In the genomic region with DNA sequence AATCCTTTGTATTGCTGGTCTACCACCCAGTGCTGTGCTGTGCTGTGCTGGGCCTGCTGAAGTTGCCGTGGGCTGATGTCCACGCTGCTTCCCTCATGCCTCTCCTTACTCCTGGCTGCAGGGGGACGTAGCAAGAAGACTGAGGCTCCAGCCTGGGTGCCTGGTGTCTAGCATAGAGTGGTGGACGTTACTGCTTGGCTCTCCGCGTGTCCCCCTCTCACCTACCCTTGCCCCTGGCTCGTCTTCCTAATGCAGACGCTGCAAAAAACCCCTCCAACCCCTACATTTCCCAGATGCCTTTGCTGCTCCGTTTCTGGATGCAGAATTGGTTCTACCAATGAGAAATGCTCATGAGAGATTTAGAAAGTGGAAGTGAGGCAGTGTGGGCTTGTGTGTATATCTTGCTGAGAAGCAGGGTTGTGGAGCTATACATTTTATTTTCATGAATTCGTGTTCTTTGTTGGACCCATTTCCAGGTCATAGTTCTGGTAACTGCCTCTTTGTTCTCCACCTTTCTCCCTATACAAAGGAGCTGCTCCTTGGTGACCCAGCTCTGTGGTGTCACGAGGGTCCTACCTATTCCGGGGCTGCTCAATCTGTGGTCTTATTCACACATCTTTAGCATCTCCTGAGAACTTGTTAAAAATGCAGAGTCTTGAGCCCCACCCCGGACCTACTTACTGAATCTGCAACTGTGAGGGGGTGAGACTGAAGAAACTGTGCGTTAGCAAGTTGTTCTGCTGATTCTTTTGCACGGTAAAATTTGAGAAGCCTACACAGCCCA, we compare ENCODE assay signal across 13 cellular contexts. TPM values are rescaled to one million over a fixed set of nuclear protein-coding genes. Genes with fewer than 3 reads are reported as not detected.
A peak's percentile ranks its signal among the peaks of the same experiment; 100 is the strongest.
DNase-seq lines count a peak whose midpoint lies in the region.
"Had no signal": no experiment of that assay in that cellular context is flagged by ENCODE, and none has a peak within 500 bp of the region (broad histone marks: within the 10 kb centered on the region; RNA-seq: fewer than 3 reads in every experiment).

No MANE protein-coding gene starts in this region.

- peak overlapping the region; percentile 5 for H3K27ac Mint-ChIP-seq in activated naive CD4-positive, alpha-beta T cell treated with anti-CD3 and anti-CD28 coated beads for 36 hours
- peak overlapping the region; percentile 30 to 61 (median 43) for H3K27ac Mint-ChIP-seq in IgD-negative memory B cell
- H3K27ac Mint-ChIP-seq in activated naive CD8-positive, alpha-beta T cell treated with anti-CD3 and anti-CD28 coated beads for 36 hours, result peak overlapping the region; percentile 43

- no peaks in the 10 kb centered on the region for H3K27me3 Mint-ChIP-seq in activated naive CD4-positive, alpha-beta T cell treated with anti-CD3 and anti-CD28 coated beads for 36 hours (ENCODE audit: low read depth)
- H3K27me3 Mint-ChIP-seq in IgD-negative memory B cell, result no peaks in the 10 kb centered on the region
- H3K27me3 Mint-ChIP-seq in activated naive CD8-positive, alpha-beta T cell treated with anti-CD3 and anti-CD28 coated beads for 36 hours, result no peaks in the 10 kb centered on the region

- H3K9me3 Mint-ChIP-seq in activated naive CD4-positive, alpha-beta T cell treated with anti-CD3 and anti-CD28 coated beads for 36 hours, result peaks cover 8% of the 10 kb centered on the region
- H3K9me3 Mint-ChIP-seq in IgD-negative memory B cell, result peaks cover 0 to 3% (median 0%) of the 10 kb centered on the region in 3 donors
- H3K9me3 Mint-ChIP-seq in activated naive CD8-positive, alpha-beta T cell treated with anti-CD3 and anti-CD28 coated beads for 36 hours, result peaks cover 2% of the 10 kb centered on the region

- CTCF ChIA-PET in activated naive CD4-positive, alpha-beta T cell treated with anti-CD3 and anti-CD28 coated beads for 36 hours (lab: Charles Lee), result interaction anchor here (0.5 kb wide), 1 partner anchor 1041 kb away, joined by 3 read pairs; no protein-coding TSS in a partner anchor

- H3K36me3 Mint-ChIP-seq in activated naive CD4-positive, alpha-beta T cell treated with anti-CD3 and anti-CD28 coated beads for 36 hours (ENCODE audit: low read depth), result no peaks in the 10 kb centered on the region
- H3K36me3 Mint-ChIP-seq in IgD-negative memory B cell, result peaks cover 2% of the 10 kb centered on the region
- no peaks in the 10 kb centered on the region for H3K36me3 Mint-ChIP-seq in activated naive CD8-positive, alpha-beta T cell treated with anti-CD3 and anti-CD28 coated beads for 36 hours

- H3K4me1 Mint-ChIP-seq in activated naive CD4-positive, alpha-beta T cell treated with anti-CD3 and anti-CD28 coated beads for 36 hours (ENCODE audit: low read depth), result no peaks in the 10 kb centered on the region
- H3K4me1 Mint-ChIP-seq in IgD-negative memory B cell, result peaks cover 6 to 10% (median 7%) of the 10 kb centered on the region in 3 donors
- H3K4me1 Mint-ChIP-seq in activated naive CD8-positive, alpha-beta T cell treated with anti-CD3 and anti-CD28 coated beads for 36 hours, result peaks cover 4% of the 10 kb centered on the region

- H3K4me3 Mint-ChIP-seq in activated naive CD4-positive, alpha-beta T cell treated with anti-CD3 and anti-CD28 coated beads for 36 hours, result peak overlapping the region; percentile 43
- peak overlapping the region; percentile 80 to 91 (median 88) for H3K4me3 Mint-ChIP-seq in IgD-negative memory B cell
- peak overlapping the region; percentile 71 for H3K4me3 Mint-ChIP-seq in activated naive CD8-positive, alpha-beta T cell treated with anti-CD3 and anti-CD28 coated beads for 36 hours

- intact Hi-C loops in activated naive CD4-positive, alpha-beta T cell treated with anti-CD3 and anti-CD28 coated beads for 36 hours (cut with micrococcal nuclease), result no loop called here

- peak; percentile 15 for DNase-seq in activated naive CD4-positive, alpha-beta T cell treated with anti-CD3 and anti-CD28 coated beads for 36 hours
- DNase-seq in activated naive CD4-positive, alpha-beta T cell treated with anti-CD3 and anti-CD28 coated beads, Interleukin-2, amount 50 U/mL, for 16 hours, result no peak
- no peak for DNase-seq in activated naive CD8-positive, alpha-beta T cell treated with anti-CD3 and anti-CD28 coated beads for 36 hours
- DNase-seq in hepatic stellate cell (ENCODE audit: low spot score), result no peak
- no peak for DNase-seq in COLO829 (ENCODE audit: low spot score)
- DNase-seq in activated CD4-positive, CD25-positive, alpha-beta regulatory T cell treated with anti-CD3 and anti-CD28 coated beads, Interleukin-2, amount 50 U/mL, for 72 hours, result no peak
- DNase-seq: aorta; NCI-H187; stimulated activated CD4-positive, alpha-beta T cell treated with anti-CD3 and anti-CD28 coated beads, Interleukin-2, amount 100 ng/mL, for 24 hours had no signal

- peak overlapping the region; percentile 23 for H3K27ac ChIP-seq in temporal lobe (ENCODE audit: low read depth, low read length)
- H3K27ac ChIP-seq: BLaER1 had no signal

RNA-seq across cellular contexts. Expression of a gene that starts 7.9 kb away (rescaled TPM):
- total RNA-seq in activated naive CD4-positive, alpha-beta T cell treated with anti-CD3 and anti-CD28 coated beads for 36 hours, result 10 to 100 TPM; 55.7 to 57.9 TPM
- 80.7 TPM for polyA plus RNA-seq in IgD-negative memory B cell
- total RNA-seq in activated naive CD8-positive, alpha-beta T cell treated with anti-CD3 and anti-CD28 coated beads for 36 hours, result 10 to 100 TPM; 62.4 to 63.2 TPM
- total RNA-seq in temporal lobe, result 0.25 TPM
- total RNA-seq: fibroblast of lung had no signal
- polyA plus RNA-seq: fibroblast of lung had no signal

RNA-seq across cellular contexts. Expression of a gene that starts 12.6 kb away (rescaled TPM):
- total RNA-seq in activated naive CD4-positive, alpha-beta T cell treated with anti-CD3 and anti-CD28 coated beads for 36 hours, result 1 to 10 TPM; 6.4 to 7.0 TPM
- 14.6 TPM for polyA plus RNA-seq in IgD-negative memory B cell
- total RNA-seq in activated naive CD8-positive, alpha-beta T cell treated with anti-CD3 and anti-CD28 coated beads for 36 hours, result 1 to 10 TPM; 7.3 to 7.8 TPM
- 116 TPM for total RNA-seq in temporal lobe
- total RNA-seq: fibroblast of lung had no signal
- polyA plus RNA-seq: aorta, fibroblast of lung had no signal

RNA-seq across cellular contexts. Expression of a gene that starts 25.4 kb away (rescaled TPM):
- total RNA-seq in activated naive CD4-positive, alpha-beta T cell treated with anti-CD3 and anti-CD28 coated beads for 36 hours, result 1 to 10 TPM; 1.2 to 1.4 TPM
- 4.2 TPM for polyA plus RNA-seq in IgD-negative memory B cell
- total RNA-seq in activated naive CD8-positive, alpha-beta T cell treated with anti-CD3 and anti-CD28 coated beads for 36 hours, result 1 to 10 TPM; 2.1 to 2.5 TPM
- total RNA-seq in temporal lobe, result 0.25 TPM
- total RNA-seq: aorta had no signal
- polyA plus RNA-seq: fibroblast of lung had no signal

RNA-seq across cellular contexts. Expression of a gene that starts 29.9 kb away (rescaled TPM):
- total RNA-seq in activated naive CD4-positive, alpha-beta T cell treated with anti-CD3 and anti-CD28 coated beads for 36 hours, result 10 to 100 TPM; 16.2 to 18.2 TPM
- polyA plus RNA-seq in IgD-negative memory B cell, result 28.2 TPM
- total RNA-seq in activated naive CD8-positive, alpha-beta T cell treated with anti-CD3 and anti-CD28 coated beads for 36 hours, result 10 to 100 TPM; 14.8 to 18.4 TPM
- 38.8 TPM for total RNA-seq in temporal lobe

RNA-seq across cellular contexts. Expression of a gene that starts 41.4 kb away (rescaled TPM):
- 1 to 10 TPM; 1.3 to 1.5 TPM for total RNA-seq in activated naive CD4-positive, alpha-beta T cell treated with anti-CD3 and anti-CD28 coated beads for 36 hours
- 14.7 TPM for polyA plus RNA-seq in IgD-negative memory B cell
- 1 to 10 TPM; 2.3 to 2.5 TPM for total RNA-seq in activated naive CD8-positive, alpha-beta T cell treated with anti-CD3 and anti-CD28 coated beads for 36 hours
- 1.5 TPM for total RNA-seq in temporal lobe
- polyA plus RNA-seq: aorta had no signal

Comparison
In these comparisons a context has a peak if more than half of its experiments do, and no peak if none do; other contexts are left out.
1. RNA of a gene that starts 7.9 kb away (total RNA-seq): 62.4 to 63.2 TPM in activated naive CD8-positive, alpha-beta T cell treated with anti-CD3 and anti-CD28 coated beads for 36 hours and 55.7 to 57.9 TPM in activated naive CD4-positive, alpha-beta T cell treated with anti-CD3 and anti-CD28 coated beads for 36 hours; 0.25 TPM in temporal lobe (single experiment); every median in the first group is over 10 times any median in the second.
2. RNA of a gene that starts 12.6 kb away (total RNA-seq): 116 TPM in temporal lobe (single experiment); 7.3 to 7.8 TPM in activated naive CD8-positive, alpha-beta T cell treated with anti-CD3 and anti-CD28 coated beads for 36 hours and 6.4 to 7.0 TPM in activated naive CD4-positive, alpha-beta T cell treated with anti-CD3 and anti-CD28 coated beads for 36 hours; every median in the first group is over 10 times any median in the second.
3. Peak in every context shown above with its lines, with median percentiles within 50 percentile points of each other: H3K27ac Mint-ChIP-seq and H3K4me3 Mint-ChIP-seq.